In the genomic region with DNA sequence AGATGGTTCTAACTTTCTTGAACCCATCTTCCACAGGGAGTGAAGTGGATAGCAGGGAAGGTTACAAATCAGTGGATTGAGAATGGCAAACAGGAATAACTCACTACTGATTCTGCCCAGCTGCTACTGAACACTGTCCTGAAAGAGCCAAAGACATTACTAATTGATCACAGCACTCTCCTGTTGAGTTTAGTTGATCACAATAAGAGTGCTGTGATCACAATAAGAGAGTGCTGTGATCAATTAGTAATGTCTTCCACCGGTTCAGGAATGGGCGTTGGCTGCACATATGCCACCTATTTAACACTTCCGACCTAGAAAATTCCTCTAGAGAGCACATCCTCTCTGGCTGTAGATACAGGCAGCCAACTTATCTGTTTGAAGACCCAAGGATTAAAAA, we compare ENCODE assay signal across 8 cellular contexts. TPM values are rescaled to one million over a fixed set of nuclear protein-coding genes. Genes with fewer than 3 reads are reported as not detected.
DNase-seq lines count a peak whose midpoint lies in the region; ATAC-seq, FAIRE-seq and TF ChIP-seq lines count a peak whose summit lies in the region.
"Had no signal": no experiment of that assay in that cellular context is flagged by ENCODE, and none has a peak within 500 bp of the region (broad histone marks: within the 10 kb centered on the region; RNA-seq: fewer than 3 reads in every experiment).

No MANE protein-coding gene starts in this region.

- peaks cover 2 to 4% of the 10 kb centered on the region in 2 experiments; a peak in 4 of 5 replicates for H3K4me1 ChIP-seq in K562 (replicated peaks in 1 of 2; ENCODE audit: control insufficient read depth in 2 of 2, insufficient read depth in 2 of 2, low read length in 2 of 2)
- no peaks in the 10 kb centered on the region for H3K4me1 ChIP-seq in neuronal stem cell (ENCODE audit: control insufficient read depth in 2 of 2, insufficient read depth in 1 of 2, low read depth in 1 of 2, low read length in 2 of 2)

- WGBS in K562 (ENCODE audit: insufficient coverage, low coverage, missing lambda C conversion rate), result 2% methylated on average over 3 of the region's 3 CpGs
- WGBS in neuronal stem cell (ENCODE audit: extremely low coverage in 2 of 2, insufficient read length in 2 of 2, insufficient replicate concordance in 1 of 2), 2 donors, result no CpG with 5 or more reads among the region's 3 CpGs

- DNase-seq in H4 (ENCODE audit: low spot score) (peak; percentile 48), NCI-H2196 (lab: John Stamatoyannopoulos, UW; ENCODE audit: unreplicated experiment) (peak; percentile 60), K562 (ENCODE audit: extremely low read depth in 1 of 4, low spot score in 3 of 4) (peak; percentile 45 to 63 (median 52)), neuronal stem cell (ENCODE audit: low spot score) (no peak)

- no peaks in the 10 kb centered on the region for H3K9me3 ChIP-seq in K562 (replicated peaks; ENCODE audit: control insufficient read depth, insufficient read depth, low read depth, low read length)
- peaks cover 0 to 2% of the 10 kb centered on the region in 2 donors for H3K9me3 ChIP-seq in neuronal stem cell (replicated peaks in 1 of 2; ENCODE audit: control insufficient read depth in 2 of 2, insufficient read depth in 1 of 2, low read depth in 1 of 2, low read length in 2 of 2)

- no peak overlapping the region for H3K14ac ChIP-seq in neuronal stem cell (ENCODE audit: low read length)

- no peak overlapping the region for H4K8ac ChIP-seq in neuronal stem cell (ENCODE audit: low read depth, low read length)

- CTCF ChIA-PET in K562 (lab: Yijun Ruan, JAX; ENCODE audit: low intra/inter-chr PET ratio), result no interaction called here

- no peak for TF ChIP-seq RAD21 in K562 (CRISPR knock-in tag; conservative IDR thresholded peaks at IDR 0.05 in 1 of 2, IDR thresholded peaks at IDR 0.05 in 1 of 2)

- H2AFZ ChIP-seq in K562 (ENCODE audit: low read depth, low read length), result peak overlapping the region; percentile 89
- peak overlapping the region; percentile 83 for H2AFZ ChIP-seq in neuronal stem cell (ENCODE audit: low read length)

- H3K23ac ChIP-seq in neuronal stem cell (ENCODE audit: low read depth, low read length, poor library complexity), result no peak overlapping the region

- H3K4me3 ChIP-seq in K562 (no peak overlapping the region; the same call in 1 of the 2 replicates), neuronal stem cell (ENCODE audit: low read length in 2 of 2) (peak overlapping the region in 1 of 2 donors; percentile 38)

- H3K9ac ChIP-seq in K562 (ENCODE audit: insufficient read depth in 1 of 2, low read depth in 2 of 2, low read length in 2 of 2) (no peak overlapping the region), neuronal stem cell (ENCODE audit: low read depth, low read length, poor library complexity) (no peak overlapping the region)

- no peak for TF ChIP-seq EP300 in K562 (IDR thresholded peaks at IDR 0.05; ENCODE audit: low read length)

- no peak overlapping the region for H3K18ac ChIP-seq in neuronal stem cell (ENCODE audit: low read length)

- no peak for TF ChIP-seq CTCF in K562 (IDR thresholded peaks at IDR 0.05 in 2 of 3, conservative IDR thresholded peaks at IDR 0.05 in 1 of 3; ENCODE audit: insufficient read depth in 2 of 3, low read depth in 1 of 3, low read length in 3 of 3)

- no peaks in the 10 kb centered on the region for H4K20me1 ChIP-seq in K562 (replicated peaks; ENCODE audit: control insufficient read depth, insufficient read depth, low read length)

- H3K79me2 ChIP-seq in K562 (ENCODE audit: control insufficient read depth, insufficient read depth, low read length), result no peaks in the 10 kb centered on the region

- no peak overlapping the region for H3K4ac ChIP-seq in neuronal stem cell (ENCODE audit: low read length)

- H2BK12ac ChIP-seq in neuronal stem cell (ENCODE audit: low read length), result no peak overlapping the region

- H2AK5ac ChIP-seq in neuronal stem cell (ENCODE audit: low read depth, low read length), result no peak overlapping the region

- FAIRE-seq in K562 (lab: Jason Lieb, UNC), result peak; percentile 23

- no peak overlapping the region for H4K91ac ChIP-seq in neuronal stem cell (ENCODE audit: low read depth, low read length, poor library complexity)

- H2BK15ac ChIP-seq in neuronal stem cell (ENCODE audit: low read length), result no peak overlapping the region

- H3K27ac ChIP-seq in K562 (ENCODE audit: extremely low read depth, low read depth, low read length), result no peak overlapping the region
- no peak overlapping the region for H3K27ac ChIP-seq in neuronal stem cell (replicated peaks; ENCODE audit: low read length)

- H3K9me1 ChIP-seq in K562 (ENCODE audit: control insufficient read depth, insufficient read depth, low read length), result no peaks in the 10 kb centered on the region

- H3K4me2 ChIP-seq in K562 (ENCODE audit: insufficient read depth, low read length) (peak overlapping the region; percentile 39), neuronal stem cell (ENCODE audit: insufficient read depth, low read length, poor library complexity, severe bottlenecking) (no peak overlapping the region)

- no peak overlapping the region for H2BK5ac ChIP-seq in neuronal stem cell (ENCODE audit: low read length)

- H3K36me3 ChIP-seq in K562 (ENCODE audit: control insufficient read depth, insufficient read depth, low read length) (no peaks in the 10 kb centered on the region), neuronal stem cell (replicated peaks in 1 of 2; ENCODE audit: control insufficient read depth in 2 of 2, insufficient read depth in 2 of 2, low read length in 2 of 2) (no peaks in the 10 kb centered on the region)

- intact Hi-C loops in K562 (cut with micrococcal nuclease), result no loop called here

- ATAC-seq in K562, result peak; percentile 91
- no peak for ATAC-seq in GM21367 (IDR thresholded peaks at IDR 0.05; ENCODE audit: unreplicated experiment)
- ATAC-seq in HG03039 (IDR thresholded peaks at IDR 0.05; ENCODE audit: unreplicated experiment), result no peak
- ATAC-seq in HG02884 (IDR thresholded peaks at IDR 0.05; ENCODE audit: unreplicated experiment), result no peak

- no TSS peak for BruUV-seq in K562 (replicated peaks; lab: Mats Ljungman, UMichigan)

- 0 out of 5 replicates have a peak, but pooled peaks cover 0 to 4% of the 10 kb centered on the region in 2 experiments for H3K27me3 ChIP-seq in K562 (ENCODE audit: control insufficient read depth in 2 of 2, insufficient read depth in 2 of 2, low read length in 2 of 2)
- no peaks in the 10 kb centered on the region for H3K27me3 ChIP-seq in neuronal stem cell (ENCODE audit: control insufficient read depth in 3 of 3, insufficient read depth in 3 of 3, low read depth in 1 of 3, low read length in 3 of 3)

- TF ChIP-seq POLR2A in K562 (conservative IDR thresholded peaks at IDR 0.05), result no peak

- no peak overlapping the region for H2BK120ac ChIP-seq in neuronal stem cell (ENCODE audit: low read depth, low read length)

- POLR2A ChIA-PET in K562 (lab: Yijun Ruan, JAX), result interaction anchor here (0.5 to 0.6 kb wide), 2 partner anchors 15 to 18 kb away, joined by 3 to 4 read pairs; no protein-coding TSS in a partner anchor

- no peaks in the 10 kb centered on the region for H3K79me1 ChIP-seq in neuronal stem cell (ENCODE audit: low read depth, low read length)

- in situ Hi-C loops in K562 (cut with MboI), result no loop called here

RNA-seq across cellular contexts. Expression of a gene that starts 11.4 kb away (rescaled TPM):
- not detected in 2 replicates for total RNA-seq in H4 (2014; rRNA removed; shearing (Covaris generic))
- total RNA-seq in K562 (2011; cell fraction: chromatin; rRNA removed; ENCODE audit: low replicate concordance), result 0.07 TPM in 1 of 2 replicates, not detected in the other
- not detected in 2 replicates for total RNA-seq in K562 (2011; cell fraction: nucleolus; rRNA removed)
- not detected in 2 replicates for total RNA-seq in K562 (2011; cell fraction: nucleoplasm; rRNA removed)
- total RNA-seq in K562 (2014; rRNA removed), result not detected in 2 replicates
- not detected in 2 replicates for total RNA-seq in K562 (2014; rRNA removed; fragmentation: Illumina TruSeq; extraction: Trizol)
- total RNA-seq in K562 (2015; rRNA removed; fragmentation: Illumina TruSeq; extraction: Trizol), result not detected in 2 replicates
- total RNA-seq in K562 (2021), result not detected in 2 replicates
- not detected in 2 replicates for polyA plus RNA-seq in K562 (2011; rRNA removed)
- not detected in 2 replicates for polyA plus RNA-seq in K562 (2011; cell fraction: cytosol; rRNA removed)
- polyA plus RNA-seq in K562 (2011; cell fraction: nucleus; rRNA removed), result not detected in 2 replicates
- 0.01 TPM in 1 of 2 replicates, not detected in the other for polyA plus RNA-seq in K562 (2012)
- not detected in 2 replicates for polyA plus RNA-seq in K562 (2014; fragmentation: Illumina TruSeq; extraction: Trizol)
- not detected for polyA plus RNA-seq in K562 (2014; fragmentation: Nextera tagmentation; extraction: Ambion mirVana)
- not detected in 2 replicates for polyA plus RNA-seq in K562 (2014; rRNA removed)
- polyA minus RNA-seq in K562 (2011; rRNA and poly(A)+ RNA removed), result 0.04 TPM in 1 of 2 replicates, not detected in the other
- polyA minus RNA-seq in K562 (2011; cell fraction: cytosol; rRNA and poly(A)+ RNA removed), result not detected in 2 replicates
- not detected in 2 replicates for polyA minus RNA-seq in K562 (2011; cell fraction: nucleus; rRNA and poly(A)+ RNA removed)
- 0.01 TPM for polyA plus RNA-seq in neuronal stem cell (2013, experiment 1 of 2)
- polyA plus RNA-seq in neuronal stem cell (2013, experiment 2 of 2), result 0.01 TPM
- total RNA-seq: progenitor cell of endocrine pancreas had no signal

RNA-seq across cellular contexts. Expression of a gene that starts 12.8 kb away (rescaled TPM):
- total RNA-seq in H4 (2014; rRNA removed; shearing (Covaris generic)), result 34.3 and 37.3 TPM in 2 replicates
- total RNA-seq in K562 (2011; cell fraction: chromatin; rRNA removed; ENCODE audit: low replicate concordance), result 10.7 and 20.7 TPM in 2 replicates
- 17.7 and 19.6 TPM in 2 replicates for total RNA-seq in K562 (2011; cell fraction: nucleolus; rRNA removed)
- 17.4 and 24.8 TPM in 2 replicates for total RNA-seq in K562 (2011; cell fraction: nucleoplasm; rRNA removed)
- total RNA-seq in K562 (2014; rRNA removed) (9.4 and 13.2 TPM in 2 replicates), K562 (2014; rRNA removed; fragmentation: Illumina TruSeq; extraction: Trizol) (11.9 and 12.3 TPM in 2 replicates), K562 (2015; rRNA removed; fragmentation: Illumina TruSeq; extraction: Trizol) (13.3 and 15.4 TPM in 2 replicates), K562 (2021) (14.4 and 15.5 TPM in 2 replicates)
- polyA plus RNA-seq in K562 (2011; rRNA removed) (19.8 and 20.2 TPM in 2 replicates), K562 (2014; fragmentation: Illumina TruSeq; extraction: Trizol) (13.2 and 13.6 TPM in 2 replicates), K562 (2014; fragmentation: Nextera tagmentation; extraction: Ambion mirVana) (1 to 10 TPM; 4.1 to 5.0 TPM), K562 (2014; rRNA removed) (11.9 and 13.1 TPM in 2 replicates)
- 20.3 and 21.1 TPM in 2 replicates for polyA plus RNA-seq in K562 (2011; cell fraction: cytosol; rRNA removed)
- polyA plus RNA-seq in K562 (2011; cell fraction: nucleus; rRNA removed), result 22.7 and 23.3 TPM in 2 replicates
- 11.5 and 16.7 TPM in 2 replicates for polyA plus RNA-seq in K562 (2012)
- 14.9 and 15.9 TPM in 2 replicates for polyA minus RNA-seq in K562 (2011; rRNA and poly(A)+ RNA removed)
- polyA minus RNA-seq in K562 (2011; cell fraction: cytosol; rRNA and poly(A)+ RNA removed), result 16.9 and 17.3 TPM in 2 replicates
- 11.0 and 13.8 TPM in 2 replicates for polyA minus RNA-seq in K562 (2011; cell fraction: nucleus; rRNA and poly(A)+ RNA removed)
- polyA plus RNA-seq in neuronal stem cell (2013, experiment 1 of 2), result 35.1 TPM
- polyA plus RNA-seq in neuronal stem cell (2013, experiment 2 of 2), result 36.5 TPM

RNA-seq across cellular contexts. Expression of a gene that starts 33.0 kb away (rescaled TPM):
- total RNA-seq in H4 (2014; rRNA removed; shearing (Covaris generic)), result 4.2 and 6.1 TPM in 2 replicates
- not detected in 2 replicates for total RNA-seq in K562 (2011; cell fraction: chromatin; rRNA removed; ENCODE audit: low replicate concordance)
- not detected in 2 replicates for total RNA-seq in K562 (2011; cell fraction: nucleolus; rRNA removed)
- total RNA-seq in K562 (2011; cell fraction: nucleoplasm; rRNA removed), result not detected in 2 replicates
- total RNA-seq in K562 (2014; rRNA removed), result not detected in 2 replicates
- total RNA-seq in K562 (2014; rRNA removed; fragmentation: Illumina TruSeq; extraction: Trizol), result not detected in 2 replicates
- not detected in 2 replicates for total RNA-seq in K562 (2015; rRNA removed; fragmentation: Illumina TruSeq; extraction: Trizol)
- total RNA-seq in K562 (2021), result not detected in 2 replicates
- not detected in 2 replicates for polyA plus RNA-seq in K562 (2011; rRNA removed)
- not detected in 2 replicates for polyA plus RNA-seq in K562 (2011; cell fraction: cytosol; rRNA removed)
- not detected in 2 replicates for polyA plus RNA-seq in K562 (2011; cell fraction: nucleus; rRNA removed)
- polyA plus RNA-seq in K562 (2012), result 0.06 TPM in 1 of 2 replicates, not detected in the other
- not detected in 2 replicates for polyA plus RNA-seq in K562 (2014; fragmentation: Illumina TruSeq; extraction: Trizol)
- not detected for polyA plus RNA-seq in K562 (2014; fragmentation: Nextera tagmentation; extraction: Ambion mirVana)
- polyA plus RNA-seq in K562 (2014; rRNA removed), result not detected in 2 replicates
- not detected in 2 replicates for polyA minus RNA-seq in K562 (2011; rRNA and poly(A)+ RNA removed)
- not detected in 2 replicates for polyA minus RNA-seq in K562 (2011; cell fraction: cytosol; rRNA and poly(A)+ RNA removed)
- polyA minus RNA-seq in K562 (2011; cell fraction: nucleus; rRNA and poly(A)+ RNA removed), result not detected in 2 replicates
- polyA plus RNA-seq in neuronal stem cell (2013, experiment 1 of 2), result 0.03 TPM
- not detected for polyA plus RNA-seq in neuronal stem cell (2013, experiment 2 of 2)

RNA-seq across cellular contexts. Expression of a gene that starts 41.4 kb away (rescaled TPM):
- 4.0 and 4.3 TPM in 2 replicates for total RNA-seq in H4 (2014; rRNA removed; shearing (Covaris generic))
- total RNA-seq in K562 (2011; cell fraction: chromatin; rRNA removed; ENCODE audit: low replicate concordance), result 39.6 and 62.5 TPM in 2 replicates
- total RNA-seq in K562 (2011; cell fraction: nucleolus; rRNA removed), result 26.3 and 31.2 TPM in 2 replicates
- total RNA-seq in K562 (2011; cell fraction: nucleoplasm; rRNA removed), result 35.3 and 39.0 TPM in 2 replicates
- total RNA-seq in K562 (2014; rRNA removed) (6.0 and 10.4 TPM in 2 replicates), K562 (2014; rRNA removed; fragmentation: Illumina TruSeq; extraction: Trizol) (3.1 TPM in 2 replicates), K562 (2015; rRNA removed; fragmentation: Illumina TruSeq; extraction: Trizol) (2.2 and 2.9 TPM in 2 replicates), K562 (2021) (5.1 and 5.9 TPM in 2 replicates)
- polyA plus RNA-seq in K562 (2011; rRNA removed) (5.3 and 6.2 TPM in 2 replicates), K562 (2014; fragmentation: Illumina TruSeq; extraction: Trizol) (4.1 and 4.5 TPM in 2 replicates), K562 (2014; fragmentation: Nextera tagmentation; extraction: Ambion mirVana) (1 to 10 TPM in 1 of 2 experiments, under 1 TPM in 1; 0.41 to 1.1 TPM), K562 (2014; rRNA removed) (5.3 and 5.4 TPM in 2 replicates)
- polyA plus RNA-seq in K562 (2011; cell fraction: cytosol; rRNA removed), result 4.4 and 7.6 TPM in 2 replicates
- polyA plus RNA-seq in K562 (2011; cell fraction: nucleus; rRNA removed), result 21.3 and 32.5 TPM in 2 replicates
- polyA plus RNA-seq in K562 (2012), result 2.0 and 2.7 TPM in 2 replicates
- polyA minus RNA-seq in K562 (2011; rRNA and poly(A)+ RNA removed), result 3.9 and 7.3 TPM in 2 replicates
- 3.1 and 5.0 TPM in 2 replicates for polyA minus RNA-seq in K562 (2011; cell fraction: cytosol; rRNA and poly(A)+ RNA removed)
- polyA minus RNA-seq in K562 (2011; cell fraction: nucleus; rRNA and poly(A)+ RNA removed), result 8.9 and 9.3 TPM in 2 replicates
- polyA plus RNA-seq in neuronal stem cell (2013, experiment 1 of 2), result 5.1 TPM
- polyA plus RNA-seq in neuronal stem cell (2013, experiment 2 of 2), result 5.9 TPM

RNA-seq across cellular contexts. Expression of a gene that starts 55.4 kb away (rescaled TPM):
- not detected in 2 replicates for total RNA-seq in H4 (2014; rRNA removed; shearing (Covaris generic))
- not detected in 2 replicates for total RNA-seq in K562 (2011; cell fraction: chromatin; rRNA removed; ENCODE audit: low replicate concordance)
- total RNA-seq in K562 (2011; cell fraction: nucleolus; rRNA removed), result not detected in 2 replicates
- total RNA-seq in K562 (2011; cell fraction: nucleoplasm; rRNA removed), result not detected in 2 replicates
- not detected in 2 replicates for total RNA-seq in K562 (2014; rRNA removed)
- not detected in 2 replicates for total RNA-seq in K562 (2014; rRNA removed; fragmentation: Illumina TruSeq; extraction: Trizol)
- not detected in 2 replicates for total RNA-seq in K562 (2015; rRNA removed; fragmentation: Illumina TruSeq; extraction: Trizol)
- total RNA-seq in K562 (2021), result not detected in 2 replicates
- not detected in 2 replicates for polyA plus RNA-seq in K562 (2011; rRNA removed)
- polyA plus RNA-seq in K562 (2011; cell fraction: cytosol; rRNA removed), result not detected in 2 replicates
- polyA plus RNA-seq in K562 (2011; cell fraction: nucleus; rRNA removed), result not detected in 2 replicates
- not detected in 2 replicates for polyA plus RNA-seq in K562 (2012)
- polyA plus RNA-seq in K562 (2014; fragmentation: Illumina TruSeq; extraction: Trizol), result not detected in 2 replicates
- polyA plus RNA-seq in K562 (2014; fragmentation: Nextera tagmentation; extraction: Ambion mirVana), result not detected
- polyA plus RNA-seq in K562 (2014; rRNA removed), result not detected in 2 replicates
- polyA minus RNA-seq in K562 (2011; rRNA and poly(A)+ RNA removed), result not detected in 2 replicates
- not detected in 2 replicates for polyA minus RNA-seq in K562 (2011; cell fraction: cytosol; rRNA and poly(A)+ RNA removed)
- not detected in 2 replicates for polyA minus RNA-seq in K562 (2011; cell fraction: nucleus; rRNA and poly(A)+ RNA removed)
- 0.04 TPM for polyA plus RNA-seq in neuronal stem cell (2013, experiment 1 of 2)
- 0.03 TPM for polyA plus RNA-seq in neuronal stem cell (2013, experiment 2 of 2)
- total RNA-seq: progenitor cell of endocrine pancreas had no signal
